In the genomic region with DNA sequence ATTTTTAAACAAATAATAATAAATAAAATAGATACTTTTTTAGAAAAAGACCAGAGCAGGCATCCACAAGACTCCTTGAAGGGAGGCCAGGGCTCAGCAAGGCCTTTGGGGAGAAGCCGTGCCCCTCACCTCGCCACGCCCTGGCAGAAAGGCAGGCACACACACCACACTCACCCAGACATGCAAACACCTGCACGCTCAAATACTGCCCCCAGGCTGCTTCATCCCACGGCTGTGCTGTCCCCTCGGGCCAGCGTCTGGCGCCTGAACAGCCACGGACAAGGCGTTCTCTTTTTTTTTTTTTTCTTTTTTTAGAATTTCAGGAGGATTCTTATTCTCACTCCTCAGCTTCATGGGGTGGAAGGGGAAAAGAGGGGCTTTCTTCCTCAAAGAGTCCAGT, we compare ENCODE assay signal across 1 cellular context.
TF ChIP-seq lines count a peak whose summit lies in the region.

No MANE protein-coding gene starts in this region.

TF ChIP-seq in K562, 482 proteins besides CTCF, POLR2A, EP300 and RAD21:
- TF ChIP-seq, protein P1, sequence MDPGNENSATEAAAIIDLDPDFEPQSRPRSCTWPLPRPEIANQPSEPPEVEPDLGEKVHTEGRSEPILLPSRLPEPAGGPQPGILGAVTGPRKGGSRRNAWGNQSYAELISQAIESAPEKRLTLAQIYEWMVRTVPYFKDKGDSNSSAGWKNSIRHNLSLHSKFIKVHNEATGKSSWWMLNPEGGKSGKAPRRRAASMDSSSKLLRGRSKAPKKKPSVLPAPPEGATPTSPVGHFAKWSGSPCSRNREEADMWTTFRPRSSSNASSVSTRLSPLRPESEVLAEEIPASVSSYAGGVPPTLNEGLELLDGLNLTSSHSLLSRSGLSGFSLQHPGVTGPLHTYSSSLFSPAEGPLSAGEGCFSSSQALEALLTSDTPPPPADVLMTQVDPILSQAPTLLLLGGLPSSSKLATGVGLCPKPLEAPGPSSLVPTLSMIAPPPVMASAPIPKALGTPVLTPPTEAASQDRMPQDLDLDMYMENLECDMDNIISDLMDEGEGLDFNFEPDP (CRISPR knock-in tag; IDR thresholded peaks at IDR 0.05) = no peak
- no peak for TF ChIP-seq LEF1 (IDR thresholded peaks at IDR 0.05)
- 0 out of 2 replicates have a peak, but pooled peaks have one; percentile 22 for TF ChIP-seq ETV5 (CRISPR knock-in tag; IDR thresholded peaks at IDR 0.05; ENCODE audit: low read depth)
TF ChIP-seq in K562: peak in this region for 1.
